14 cellular contexts compared by ENCODE assay signal in the genomic region with DNA sequence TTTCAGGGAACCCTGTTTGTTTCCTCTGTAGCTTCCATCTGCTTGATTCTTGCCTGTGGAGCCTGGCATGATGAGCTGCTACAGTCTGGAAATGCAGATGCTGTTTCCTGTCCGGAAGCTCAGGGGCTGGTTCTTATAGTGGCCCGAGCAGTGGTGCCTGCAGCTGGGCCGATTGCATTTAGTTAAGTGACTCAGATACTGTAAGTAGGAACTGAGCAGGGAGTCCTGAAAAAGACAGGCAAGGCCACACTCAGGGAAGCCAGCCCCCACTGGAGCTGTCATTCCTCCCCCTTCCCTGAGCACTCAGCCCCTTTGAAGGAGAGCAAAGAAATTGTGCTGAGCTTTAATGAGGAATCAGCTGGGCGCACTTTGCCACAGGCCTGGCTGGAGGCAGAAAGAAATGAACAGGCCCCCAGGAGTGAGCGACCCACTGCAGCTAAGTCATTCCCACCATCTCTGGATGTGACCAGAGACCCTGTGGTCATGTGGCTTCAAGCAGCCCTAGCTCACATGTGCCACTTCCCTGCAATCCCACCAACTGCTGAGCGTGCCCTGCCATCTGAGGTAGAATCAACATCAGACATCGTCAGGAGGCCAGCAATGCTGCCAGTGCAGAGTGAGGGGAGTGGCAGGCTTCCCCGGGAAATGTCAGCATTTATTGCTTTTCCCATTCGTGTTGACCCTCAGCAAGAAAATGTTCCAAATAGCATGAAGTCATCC.
DNase-seq lines count a peak whose midpoint lies in the region; ATAC-seq and TF ChIP-seq lines count a peak whose summit lies in the region.
"Had no signal": no experiment of that assay in that cellular context is flagged by ENCODE, and none has a peak within 500 bp of the region (broad histone marks: within the 10 kb centered on the region; RNA-seq: fewer than 3 reads in every experiment).

No MANE protein-coding gene starts in this region.

- H3K4me1 ChIP-seq in heart right ventricle (peaks cover 0 to 28% (median 13%) of the 10 kb centered on the region in 9 donors), left ventricle myocardium inferior (peaks cover 33% of the 10 kb centered on the region), muscle layer of colon (ENCODE audit: insufficient read depth, low read length) (peaks cover 24% of the 10 kb centered on the region)

- TF ChIP-seq CTCF in heart right ventricle (IDR thresholded peaks at IDR 0.05) (no peak), left ventricle myocardium inferior (IDR thresholded peaks at IDR 0.05; ENCODE audit: borderline replicate concordance) (no peak)

- H3K4me3 ChIP-seq in heart right ventricle (no peak overlapping the region), left ventricle myocardium inferior (no peak overlapping the region), muscle layer of colon (ENCODE audit: low read depth in 1 of 2, low read length in 2 of 2) (no peak overlapping the region)
- H3K4me3 ChIP-seq: neural progenitor cell had no signal

- intact Hi-C loops in heart right ventricle (cut with DNase I): no loop called here
- intact Hi-C loops in left ventricle myocardium inferior (cut with micrococcal nuclease): no loop called here

- H3K27me3 ChIP-seq in heart right ventricle: no peaks in the 10 kb centered on the region
- no peaks in the 10 kb centered on the region for H3K27me3 ChIP-seq in left ventricle myocardium inferior (ENCODE audit: low read depth)
- no peaks in the 10 kb centered on the region for H3K27me3 ChIP-seq in muscle layer of colon (ENCODE audit: control insufficient read depth in 1 of 2, insufficient read depth in 2 of 2, low read length in 2 of 2)
- H3K27me3 ChIP-seq: neural progenitor cell had no signal

- H3K27ac ChIP-seq in heart right ventricle: no peak overlapping the region
- no peak overlapping the region for H3K27ac ChIP-seq in left ventricle myocardium inferior (replicated peaks)
- H3K27ac ChIP-seq in muscle layer of colon (ENCODE audit: low read depth, low read length): peak overlapping the region; percentile 13
- H3K27ac ChIP-seq: neural progenitor cell had no signal

- no peak overlapping the region for H3K9ac ChIP-seq in muscle layer of colon (ENCODE audit: low read length)
- H3K9ac ChIP-seq: neural progenitor cell had no signal

- no peak for DNase-seq in heart right ventricle
- DNase-seq in left ventricle myocardium inferior: no peak
- DNase-seq in amniotic epithelial cell (ENCODE audit: low read depth): peak; percentile 29
- no peak for DNase-seq in pons (ENCODE audit: low spot score)
- no peak for DNase-seq in occipital lobe (lab: John Stamatoyannopoulos, UW)
- DNase-seq: activated naive CD4-positive, alpha-beta T cell; glutamatergic neuron; KG1; NCI-H2029 treated with DMSO at 0.1 percent for 48 hours; SHP77 treated with DMSO at 0.1 percent for 48 hours had no signal

- H3K36me3 ChIP-seq in heart right ventricle (no peaks in the 10 kb centered on the region), left ventricle myocardium inferior (peaks cover 2% of the 10 kb centered on the region), muscle layer of colon (ENCODE audit: insufficient read depth, low read length) (no peaks in the 10 kb centered on the region)
- H3K36me3 ChIP-seq: neural progenitor cell had no signal

- 60 to 64% methylated on average over 9 of the region's 9 CpGs for WGBS in heart right ventricle, 2 donors

- ATAC-seq in heart right ventricle: peak in 5 of 8 donors; percentile 27 to 53 (median 38)
- no peak for ATAC-seq in GM19467 (IDR thresholded peaks at IDR 0.05; ENCODE audit: unreplicated experiment)
- no peak for ATAC-seq in GM19455 (IDR thresholded peaks at IDR 0.05; ENCODE audit: unreplicated experiment)

- no peaks in the 10 kb centered on the region for H3K9me3 ChIP-seq in heart right ventricle
- H3K9me3 ChIP-seq in left ventricle myocardium inferior (replicated peaks): no peaks in the 10 kb centered on the region
- no peaks in the 10 kb centered on the region for H3K9me3 ChIP-seq in muscle layer of colon (ENCODE audit: low read length)

Comparison
In these comparisons a context has a peak if more than half of its experiments do, and no peak if none do; other contexts are left out.
1. ATAC-seq: peak in heart right ventricle (5 of 8); none in GM19467 (single experiment) and GM19455 (single experiment).